1 cellular context compared by ENCODE assay signal in genomic region chr3:53043738-53044137, GRCh38.
TF ChIP-seq lines count a peak whose summit lies in the region.

No MANE protein-coding gene starts in this region.

TF ChIP-seq in A549, 52 proteins besides CTCF, POLR2A, EP300 and RAD21 (continued from another document):
- TF ChIP-seq, protein P1, sequence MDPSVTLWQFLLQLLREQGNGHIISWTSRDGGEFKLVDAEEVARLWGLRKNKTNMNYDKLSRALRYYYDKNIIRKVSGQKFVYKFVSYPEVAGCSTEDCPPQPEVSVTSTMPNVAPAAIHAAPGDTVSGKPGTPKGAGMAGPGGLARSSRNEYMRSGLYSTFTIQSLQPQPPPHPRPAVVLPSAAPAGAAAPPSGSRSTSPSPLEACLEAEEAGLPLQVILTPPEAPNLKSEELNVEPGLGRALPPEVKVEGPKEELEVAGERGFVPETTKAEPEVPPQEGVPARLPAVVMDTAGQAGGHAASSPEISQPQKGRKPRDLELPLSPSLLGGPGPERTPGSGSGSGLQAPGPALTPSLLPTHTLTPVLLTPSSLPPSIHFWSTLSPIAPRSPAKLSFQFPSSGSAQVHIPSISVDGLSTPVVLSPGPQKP (IDR thresholded peaks at IDR 0.05; ENCODE audit: low read depth, low read length) = no peak
- no peak for TF ChIP-seq ZNF302 (CRISPR knock-in tag; IDR thresholded peaks at IDR 0.05)
- TF ChIP-seq JUN (IDR thresholded peaks at IDR 0.05) = no peak
- TF ChIP-seq PHF8 (IDR thresholded peaks at IDR 0.05; ENCODE audit: borderline replicate concordance, low read depth) = no peak
- TF ChIP-seq BHLHE40 (IDR thresholded peaks at IDR 0.05; ENCODE audit: low read depth, low read length) = no peak
- TF ChIP-seq HES2 (IDR thresholded peaks at IDR 0.05) = no peak
- TF ChIP-seq CHD4 (IDR thresholded peaks at IDR 0.05; ENCODE audit: borderline replicate concordance) = no peak
- TF ChIP-seq KDM5A (IDR thresholded peaks at IDR 0.05) = no peak
- no peak for TF ChIP-seq JUNB (IDR thresholded peaks at IDR 0.05)
- TF ChIP-seq POLR2AphosphoS2 (conservative IDR thresholded peaks at IDR 0.05; ENCODE audit: low read length) = no peak
